8 cellular contexts compared by ENCODE assay signal in genomic region chr15:48332642-48333034, GRCh38. TPM values are rescaled to one million over a fixed set of nuclear protein-coding genes. Genes with fewer than 3 reads are reported as not detected.
DNase-seq lines count a peak whose midpoint lies in the region; ATAC-seq and TF ChIP-seq lines count a peak whose summit lies in the region.

No MANE protein-coding gene starts in this region.

- H3K9ac ChIP-seq in iPS-15b (ENCODE audit: low read depth, low read length) = peak overlapping the region; percentile 71

- H3K27me3 ChIP-seq in iPS-15b (ENCODE audit: control insufficient read depth, insufficient read depth, low read length) = no peaks in the 10 kb centered on the region
- H3K27me3 ChIP-seq in tibial artery = no peaks in the 10 kb centered on the region
- no peaks in the 10 kb centered on the region for H3K27me3 ChIP-seq in gastroesophageal sphincter

- no peak for TF ChIP-seq EP300 in gastroesophageal sphincter (IDR thresholded peaks at IDR 0.05)

- H3K4me1 ChIP-seq in iPS-15b (ENCODE audit: control insufficient read depth, insufficient read depth, low read length) = peaks cover 2% of the 10 kb centered on the region
- H3K4me1 ChIP-seq in tibial artery = peaks cover 3 to 18% (median 6%) of the 10 kb centered on the region in 4 donors
- H3K4me1 ChIP-seq in gastroesophageal sphincter = peaks cover 3 to 35% (median 16%) of the 10 kb centered on the region in 3 donors

- POLR2A ChIA-PET in activated CD4-positive, alpha-beta memory T cell treated with anti-CD3 and anti-CD28 coated beads, Interleukin-2, amount 10 ng/mL, durations not matched to agents 7 days and 5 days (lab: Charles Lee) = interaction anchor here (0.9 to 4.3 kb wide), 12 partner anchors 8 to 837 kb away, joined by 3 to 34 read pairs (median 6); partner anchors contain the start of genes CEP152, COPS2, EID1 and GALK2

- CTCF ChIA-PET in activated CD4-positive, alpha-beta memory T cell treated with anti-CD3 and anti-CD28 coated beads, Interleukin-2, amount 10 ng/mL, durations not matched to agents 7 days and 5 days (lab: Charles Lee) = interaction anchor here (1.4 to 6.0 kb wide), 2 partner anchors 9 to 19 kb away, joined by 3 to 35 read pairs; no protein-coding TSS in a partner anchor

- ATAC-seq in gastroesophageal sphincter (no peak), GM18520 (IDR thresholded peaks at IDR 0.05; ENCODE audit: unreplicated experiment) (no peak)

- TF ChIP-seq CTCF in tibial artery (IDR thresholded peaks at IDR 0.05) = no peak
- TF ChIP-seq CTCF in gastroesophageal sphincter (IDR thresholded peaks at IDR 0.05) = no peak

- H3K27ac ChIP-seq in tibial artery (peak overlapping the region in 1 of 2 donors; percentile 97), gastroesophageal sphincter (no peak overlapping the region)

- H3K36me3 ChIP-seq in iPS-15b (ENCODE audit: control insufficient read depth, insufficient read depth, low read length) (peaks cover 5% of the 10 kb centered on the region), tibial artery (peaks cover 23 to 36% (median 28%) of the 10 kb centered on the region in 3 donors), gastroesophageal sphincter (peaks cover 3 to 45% of the 10 kb centered on the region in 2 donors)

- DNase-seq in activated T-cell treated with anti-CD3 and anti-CD28 coated beads for 24 hours (ENCODE audit: low read depth) = peak; percentile 7
- DNase-seq in activated T-cell treated with anti-CD3 and anti-CD28 coated beads, Interleukin-2, amount 50 U/mL, for 1 hour = no peak
- DNase-seq in activated CD4-positive, alpha-beta memory T cell treated with anti-CD3 and anti-CD28 coated beads, Interleukin-2, amount 10 ng/mL, durations not matched to agents 7 days and 5 days = peak; percentile 31
- no peak for DNase-seq in tibial artery
- DNase-seq in NCI-H345 treated with DMSO at 0.1 percent for 48 hours (lab: John Stamatoyannopoulos, UW; ENCODE audit: unreplicated experiment) = no peak

- intact Hi-C loops in tibial artery (cut with DNase I; ENCODE audit: low total_unique reads) = no loop called here

- H3K27me3 Mint-ChIP-seq in activated CD4-positive, alpha-beta memory T cell treated with anti-CD3 and anti-CD28 coated beads, Interleukin-2, amount 10 ng/mL, durations not matched to agents 7 days and 5 days = no peaks in the 10 kb centered on the region

- H3K4me3 Mint-ChIP-seq in activated CD4-positive, alpha-beta memory T cell treated with anti-CD3 and anti-CD28 coated beads, Interleukin-2, amount 10 ng/mL, durations not matched to agents 7 days and 5 days = peak overlapping the region; percentile 92

- peak overlapping the region; percentile 96 for H3K27ac Mint-ChIP-seq in activated CD4-positive, alpha-beta memory T cell treated with anti-CD3 and anti-CD28 coated beads, Interleukin-2, amount 10 ng/mL, durations not matched to agents 7 days and 5 days

- H3K36me3 Mint-ChIP-seq in activated CD4-positive, alpha-beta memory T cell treated with anti-CD3 and anti-CD28 coated beads, Interleukin-2, amount 10 ng/mL, durations not matched to agents 7 days and 5 days (ENCODE audit: low read depth) = peaks cover 37% of the 10 kb centered on the region

- H3K9me3 ChIP-seq in iPS-15b (ENCODE audit: control insufficient read depth, insufficient read depth, low read length) = no peaks in the 10 kb centered on the region
- H3K9me3 ChIP-seq in tibial artery = no peaks in the 10 kb centered on the region
- no peaks in the 10 kb centered on the region for H3K9me3 ChIP-seq in gastroesophageal sphincter

- H3K4me3 ChIP-seq in iPS-15b (ENCODE audit: low read depth, low read length) (peak overlapping the region; percentile 90), tibial artery (peak overlapping the region; percentile 69 to 93), gastroesophageal sphincter (peak overlapping the region in 1 of 2 donors; percentile 93)

- H3K9me3 Mint-ChIP-seq in activated CD4-positive, alpha-beta memory T cell treated with anti-CD3 and anti-CD28 coated beads, Interleukin-2, amount 10 ng/mL, durations not matched to agents 7 days and 5 days = no peaks in the 10 kb centered on the region

- 28 to 31% methylated on average over 7 to 9 of the region's 9 CpGs for WGBS in gastroesophageal sphincter (ENCODE audit: low coverage in 1 of 2), 2 donors

- H3K4me1 Mint-ChIP-seq in activated CD4-positive, alpha-beta memory T cell treated with anti-CD3 and anti-CD28 coated beads, Interleukin-2, amount 10 ng/mL, durations not matched to agents 7 days and 5 days = peaks cover 55% of the 10 kb centered on the region

- no peak for TF ChIP-seq POLR2A in gastroesophageal sphincter (IDR thresholded peaks at IDR 0.05)

RNA-seq across cellular contexts. Expression of gene DUT, which starts 1.4 kb away (rescaled TPM):
- 100 to 1,000 TPM; 267 to 282 TPM for total RNA-seq in activated CD4-positive, alpha-beta memory T cell treated with anti-CD3 and anti-CD28 coated beads, Interleukin-2, amount 10 ng/mL, durations not matched to agents 7 days and 5 days
- 100 to 1,000 TPM in 1 of 4 donors, 10 to 100 TPM in 3; 76.2 to 155 (median 80.9) TPM for total RNA-seq in gastroesophageal sphincter

Comparison
In these comparisons a context has a peak if more than half of its experiments do, and no peak if none do; other contexts are left out.
1. DNase-seq: peak in activated T-cell treated with anti-CD3 and anti-CD28 coated beads for 24 hours (single experiment) and activated CD4-positive, alpha-beta memory T cell treated with anti-CD3 and anti-CD28 coated beads, Interleukin-2, amount 10 ng/mL, durations not matched to agents 7 days and 5 days (single experiment); none in activated T-cell treated with anti-CD3 and anti-CD28 coated beads, Interleukin-2, amount 50 U/mL, for 1 hour (single experiment), tibial artery (0 of 2) and NCI-H345 treated with DMSO at 0.1 percent for 48 hours (single experiment).